In genomic region chr9:92589918-92590317, GRCh38 we compare ENCODE assay signal across 19 cellular contexts. TPM values are rescaled to one million over a fixed set of nuclear protein-coding genes. Genes with fewer than 3 reads are reported as not detected.
DNase-seq lines count a peak whose midpoint lies in the region; ATAC-seq and TF ChIP-seq lines count a peak whose summit lies in the region.
"Had no signal": no experiment of that assay in that cellular context is flagged by ENCODE, and none has a peak within 500 bp of the region (broad histone marks: within the 10 kb centered on the region; RNA-seq: fewer than 3 reads in every experiment).

No MANE protein-coding gene starts in this region.

- no peak overlapping the region for H2BK15ac ChIP-seq in neuronal stem cell (ENCODE audit: low read length)

- DNase-seq in left ventricle myocardium inferior (no peak), right atrium auricular region (ENCODE audit: low spot score) (no peak), esophagus squamous epithelium (lab: John Stamatoyannopoulos, UW) (no peak), neuronal stem cell (ENCODE audit: low spot score) (no peak), uterus (no peak), NCI-H2081 (lab: John Stamatoyannopoulos, UW) (no peak), body of pancreas (no peak)
- no peak for DNase-seq in stimulated activated CD4-positive, alpha-beta T cell treated with anti-CD3 and anti-CD28 coated beads, Interleukin-4, amount 100 ng/mL, for 4 hours
- DNase-seq: activated CD8-positive, alpha-beta T cell treated with anti-CD3 and anti-CD28 coated beads for 36 hours; activated naive CD4-positive, alpha-beta T cell treated with anti-CD3 and anti-CD28 coated beads for 36 hours; effector memory CD4-positive, alpha-beta T cell; EL; HFFc6; natural killer cell; NCI-H1417 treated with DMSO at 0.1 percent for 48 hours; NCI-H524 had no signal

- TF ChIP-seq POLR2A in esophagus squamous epithelium (IDR thresholded peaks at IDR 0.05) (no peak), uterus (IDR thresholded peaks at IDR 0.05) (no peak), body of pancreas (IDR thresholded peaks at IDR 0.05) (no peak)

- intact Hi-C loops in left ventricle myocardium inferior (cut with micrococcal nuclease) (no loop called here), esophagus squamous epithelium (cut with DNase I) (loop anchor here (10.0 kb wide), 1 partner anchor 85 kb away; no protein-coding TSS in a partner anchor), uterus (cut with DNase I; ENCODE audit: low total_unique reads) (no loop called here), body of pancreas (cut with DNase I) (no loop called here)

- no peak overlapping the region for H2AK5ac ChIP-seq in neuronal stem cell (ENCODE audit: low read depth, low read length)

- H3K36me3 ChIP-seq in left ventricle myocardium inferior (no peaks in the 10 kb centered on the region), right atrium auricular region (no peaks in the 10 kb centered on the region), esophagus squamous epithelium (no peaks in the 10 kb centered on the region), neuronal stem cell (replicated peaks in 1 of 2; ENCODE audit: control insufficient read depth in 2 of 2, insufficient read depth in 2 of 2, low read length in 2 of 2) (no peaks in the 10 kb centered on the region), uterus (no peaks in the 10 kb centered on the region), body of pancreas (replicated peaks in 1 of 2; ENCODE audit: insufficient read depth in 1 of 2, low read depth in 2 of 2) (no peaks in the 10 kb centered on the region)
- H3K36me3 ChIP-seq: BLaER1 had no signal

- no peaks in the 10 kb centered on the region for H3K27me3 ChIP-seq in left ventricle myocardium inferior (ENCODE audit: low read depth)
- H3K27me3 ChIP-seq in right atrium auricular region: no peaks in the 10 kb centered on the region
- H3K27me3 ChIP-seq in esophagus squamous epithelium: no peaks in the 10 kb centered on the region
- H3K27me3 ChIP-seq in neuronal stem cell (ENCODE audit: control insufficient read depth in 3 of 3, insufficient read depth in 3 of 3, low read depth in 1 of 3, low read length in 3 of 3): no peaks in the 10 kb centered on the region
- H3K27me3 ChIP-seq in uterus: no peaks in the 10 kb centered on the region
- H3K27me3 ChIP-seq in body of pancreas: no peaks in the 10 kb centered on the region
- H3K27me3 ChIP-seq: BLaER1 had no signal

- no peak overlapping the region for H3K9ac ChIP-seq in neuronal stem cell (ENCODE audit: low read depth, low read length, poor library complexity)
- H3K9ac ChIP-seq: BLaER1 had no signal

- H3K9me3 ChIP-seq in left ventricle myocardium inferior (replicated peaks) (peaks cover 8% of the 10 kb centered on the region), right atrium auricular region (no peaks in the 10 kb centered on the region), esophagus squamous epithelium (no peaks in the 10 kb centered on the region), neuronal stem cell (replicated peaks in 1 of 2; ENCODE audit: control insufficient read depth in 2 of 2, insufficient read depth in 1 of 2, low read depth in 1 of 2, low read length in 2 of 2) (peaks cover 0 to 3% of the 10 kb centered on the region in 2 donors), uterus (no peaks in the 10 kb centered on the region), body of pancreas (no peaks in the 10 kb centered on the region)
- H3K9me3 ChIP-seq: A549 had no signal

- H3K14ac ChIP-seq in neuronal stem cell (ENCODE audit: low read length): no peak overlapping the region

- no peak overlapping the region for H2BK12ac ChIP-seq in neuronal stem cell (ENCODE audit: low read length)

- H2BK120ac ChIP-seq in neuronal stem cell (ENCODE audit: low read depth, low read length): no peak overlapping the region

- no peaks in the 10 kb centered on the region for H3K79me1 ChIP-seq in neuronal stem cell (ENCODE audit: low read depth, low read length)

- TF ChIP-seq CTCF in left ventricle myocardium inferior (IDR thresholded peaks at IDR 0.05; ENCODE audit: borderline replicate concordance): no peak
- TF ChIP-seq CTCF in right atrium auricular region (IDR thresholded peaks at IDR 0.05): no peak
- TF ChIP-seq CTCF in esophagus squamous epithelium (IDR thresholded peaks at IDR 0.05): no peak
- no peak for TF ChIP-seq CTCF in uterus (IDR thresholded peaks at IDR 0.05)
- TF ChIP-seq CTCF in body of pancreas (IDR thresholded peaks at IDR 0.05): no peak

- H2BK5ac ChIP-seq in neuronal stem cell (ENCODE audit: low read length): no peak overlapping the region

- H3K4me1 ChIP-seq in left ventricle myocardium inferior: peaks cover 40% of the 10 kb centered on the region
- H3K4me1 ChIP-seq in right atrium auricular region: peaks cover 0 to 36% of the 10 kb centered on the region in 2 donors
- H3K4me1 ChIP-seq in esophagus squamous epithelium: peaks cover 10 to 50% (median 13%) of the 10 kb centered on the region in 3 donors
- H3K4me1 ChIP-seq in neuronal stem cell (ENCODE audit: control insufficient read depth in 2 of 2, insufficient read depth in 1 of 2, low read depth in 1 of 2, low read length in 2 of 2): peaks cover 0 to 7% of the 10 kb centered on the region in 2 donors
- H3K4me1 ChIP-seq in uterus: peaks cover 0 to 19% of the 10 kb centered on the region in 2 donors
- no peaks in the 10 kb centered on the region for H3K4me1 ChIP-seq in body of pancreas
- H3K4me1 ChIP-seq: A549, BLaER1 had no signal

- ATAC-seq in body of pancreas: no peak
- ATAC-seq: A549; activated CD8-positive, alpha-beta T cell treated with anti-CD3 and anti-CD28 coated beads for 36 hours; natural killer cell had no signal

- H3K27ac ChIP-seq in left ventricle myocardium inferior (replicated peaks) (peak overlapping the region; percentile 68), right atrium auricular region (peak overlapping the region in 1 of 2 donors; percentile 30), esophagus squamous epithelium (peak overlapping the region in 3 of 4 donors; percentile 35 to 81 (median 67)), neuronal stem cell (replicated peaks; ENCODE audit: low read length) (no peak overlapping the region), uterus (peak overlapping the region; percentile 57), body of pancreas (no peak overlapping the region)
- H3K27ac ChIP-seq: A549, BLaER1 had no signal

- no peak overlapping the region for H3K18ac ChIP-seq in neuronal stem cell (ENCODE audit: low read length)

- no peak overlapping the region for H4K91ac ChIP-seq in neuronal stem cell (ENCODE audit: low read depth, low read length, poor library complexity)

- no peak overlapping the region for H3K4me2 ChIP-seq in neuronal stem cell (ENCODE audit: insufficient read depth, low read length, poor library complexity, severe bottlenecking)
- H3K4me2 ChIP-seq: A549, BLaER1 had no signal

- H4K8ac ChIP-seq in neuronal stem cell (ENCODE audit: low read depth, low read length): no peak overlapping the region

- no peak overlapping the region for H3K4ac ChIP-seq in neuronal stem cell (ENCODE audit: low read length)

- 31 to 44% methylated on average over 1 of the region's 1 CpG for WGBS in esophagus squamous epithelium, 2 donors
- WGBS in neuronal stem cell (ENCODE audit: extremely low coverage in 2 of 2, insufficient read length in 2 of 2, insufficient replicate concordance in 1 of 2), 2 donors: no CpG with 5 or more reads among the region's 1 CpG
- 91 to 95% methylated on average over 1 of the region's 1 CpG for WGBS in body of pancreas, 2 donors

- H3K4me3 ChIP-seq in left ventricle myocardium inferior (no peak overlapping the region), right atrium auricular region (no peak overlapping the region), esophagus squamous epithelium (no peak overlapping the region), neuronal stem cell (ENCODE audit: low read length in 2 of 2) (no peak overlapping the region), uterus (no peak overlapping the region), body of pancreas (no peak overlapping the region)
- H3K4me3 ChIP-seq: A549, BLaER1 had no signal

- peak overlapping the region; percentile 8 for H2AFZ ChIP-seq in neuronal stem cell (ENCODE audit: low read length)

- H3K23ac ChIP-seq in neuronal stem cell (ENCODE audit: low read depth, low read length, poor library complexity): no peak overlapping the region

RNA-seq across cellular contexts. Expression of gene ECM2, which starts 54.1 kb away (rescaled TPM):
- 7.2 TPM for total RNA-seq in left ventricle myocardium inferior
- 10 to 100 TPM in 1 of 2 donors, 1 to 10 TPM in 1; 7.3 to 18.5 TPM for total RNA-seq in right atrium auricular region
- 10 to 100 TPM in 1 of 4 donors, 1 to 10 TPM in 2, under 1 TPM in 1; 0.57 to 13.1 (median 3.5) TPM for total RNA-seq in esophagus squamous epithelium
- polyA plus RNA-seq in neuronal stem cell (2013, experiment 1 of 2): not detected
- polyA plus RNA-seq in neuronal stem cell (2013, experiment 2 of 2): not detected
- total RNA-seq in uterus: 10 to 100 TPM; 21.8 to 34.0 (median 27.7) TPM
- total RNA-seq in body of pancreas: 1 to 10 TPM; 6.5 to 8.2 TPM
- total RNA-seq: activated CD8-positive, alpha-beta T cell treated with anti-CD3 and anti-CD28 coated beads for 36 hours; activated naive CD4-positive, alpha-beta T cell treated with anti-CD3 and anti-CD28 coated beads for 36 hours; lung microvascular endothelial cell; natural killer cell had no signal

Comparison
In these comparisons a context has a peak if more than half of its experiments do, and no peak if none do; other contexts are left out.
1. H3K27ac ChIP-seq: peak in left ventricle myocardium inferior (single experiment), esophagus squamous epithelium (3 of 4) and uterus (2 of 2); none in neuronal stem cell (single experiment) and body of pancreas (0 of 4).